ENCODE assay signal across 27 cellular contexts in genomic region chrX:53900623-53901022, GRCh38.
"Had no signal": no experiment of that assay in that cellular context is flagged by ENCODE, and none has a peak within 500 bp of the region (broad histone marks: within the 10 kb centered on the region; RNA-seq: fewer than 3 reads in every experiment).

No MANE protein-coding gene starts in this region.

- H3K36me3 ChIP-seq: colonic mucosa, esophagus muscularis mucosa, esophagus squamous epithelium, gastrocnemius medialis, gastroesophageal sphincter, heart left ventricle, heart right ventricle had no signal

- DNase-seq: colonic mucosa; cortex of kidney; dermis blood vessel endothelial cell; dorsolateral prefrontal cortex; effector CD4-positive, alpha-beta T cell; effector CD8-positive, alpha-beta T cell; effector memory CD4-positive, alpha-beta T cell; effector memory CD8-positive, alpha-beta T cell; endodermal cell; esophagus squamous epithelium; foreskin fibroblast; foreskin keratinocyte; foreskin melanocyte; gastrocnemius medialis; glutamatergic neuron; head of caudate nucleus; heart left ventricle; heart right ventricle had no signal

- H3K27ac ChIP-seq: colonic mucosa, coronary artery, dorsolateral prefrontal cortex, epithelial cell of prostate, esophagus muscularis mucosa, esophagus squamous epithelium, foreskin keratinocyte, gastrocnemius medialis, gastroesophageal sphincter, heart left ventricle, heart right ventricle had no signal

- H3K27me3 Mint-ChIP-seq: dendritic cell treated with granulocyte-macrophage colony-stimulating factor and Interleukin-4, amounts not matched to agents 40 ng/mL and 50 ng/mL, for 4 days; effector memory CD8-positive, alpha-beta T cell had no signal

- ATAC-seq: effector memory CD8-positive, alpha-beta T cell; foreskin keratinocyte; gastrocnemius medialis; gastroesophageal sphincter; heart left ventricle; heart right ventricle had no signal

- H3K4me1 Mint-ChIP-seq: endodermal cell had no signal

- H3K27me3 ChIP-seq: colonic mucosa, esophagus muscularis mucosa, esophagus squamous epithelium, foreskin keratinocyte, gastrocnemius medialis, gastroesophageal sphincter, heart left ventricle, heart right ventricle had no signal

- H3K9me3 Mint-ChIP-seq: dendritic cell treated with granulocyte-macrophage colony-stimulating factor and Interleukin-4, amounts not matched to agents 40 ng/mL and 50 ng/mL, for 4 days; effector memory CD8-positive, alpha-beta T cell had no signal

- H3K9me3 ChIP-seq: colonic mucosa, esophagus squamous epithelium, gastrocnemius medialis, gastroesophageal sphincter, heart left ventricle had no signal

- H3K4me3 ChIP-seq: colonic mucosa, coronary artery, dorsolateral prefrontal cortex, esophagus muscularis mucosa, esophagus squamous epithelium, gastrocnemius medialis, gastroesophageal sphincter, heart left ventricle, heart right ventricle had no signal

- H3K4me3 Mint-ChIP-seq: dendritic cell treated with granulocyte-macrophage colony-stimulating factor and Interleukin-4, amounts not matched to agents 40 ng/mL and 50 ng/mL, for 4 days; effector memory CD8-positive, alpha-beta T cell; endodermal cell had no signal

- FAIRE-seq: colon, endometrium, endothelial cell of umbilical vein, frontal cortex had no signal

- H3K27ac Mint-ChIP-seq: dendritic cell treated with granulocyte-macrophage colony-stimulating factor and Interleukin-4, amounts not matched to agents 40 ng/mL and 50 ng/mL, for 4 days; effector memory CD8-positive, alpha-beta T cell; endodermal cell had no signal

- H3K4me1 ChIP-seq: colonic mucosa, esophagus muscularis mucosa, esophagus squamous epithelium, foreskin keratinocyte, gastrocnemius medialis, gastroesophageal sphincter, heart left ventricle, heart right ventricle had no signal
